Comparison of ENCODE assay signal across 19 cellular contexts in genomic region chr9:70130266-70130665, GRCh38.
"Had no signal": no experiment of that assay in that cellular context is flagged by ENCODE, and none has a peak within 500 bp of the region (broad histone marks: within the 10 kb centered on the region; RNA-seq: fewer than 3 reads in every experiment).

No MANE protein-coding gene starts in this region.

- H3K27ac Mint-ChIP-seq: activated CD8-positive, alpha-beta T cell treated with anti-CD3 and anti-CD28 coated beads, Interleukin-2, amount 10 ng/mL, durations not matched to agents 7 days and 5 days; activated naive CD8-positive, alpha-beta T cell treated with anti-CD3 and anti-CD28 coated beads, Interleukin-2, amount 50 U/mL, for 24 hours; activated T-helper 1 cell treated with anti-CD3 and anti-CD28 coated beads, Interleukin-12 subunit alpha, Interleukin-12 subunit beta, Interleukin-2, Interleukin-4 antibody, amounts not matched to agents 30 ng/mL and 10 ng/mL and 1 ng/mL, durations not matched to agents 14 hours and 24 hours and 36 hours; mesothelial cell of epicardium; neural progenitor cell had no signal

- H3K9me3 ChIP-seq: ascending aorta, colonic mucosa, gastrocnemius medialis, heart right ventricle, ovary, stomach, tibial artery had no signal

- H3K36me3 ChIP-seq: ascending aorta, colonic mucosa, gastrocnemius medialis, neural progenitor cell, ovary had no signal

- H3K4me3 Mint-ChIP-seq: activated CD8-positive, alpha-beta T cell treated with anti-CD3 and anti-CD28 coated beads, Interleukin-2, amount 10 ng/mL, durations not matched to agents 7 days and 5 days; activated naive CD8-positive, alpha-beta T cell treated with anti-CD3 and anti-CD28 coated beads, Interleukin-2, amount 50 U/mL, for 24 hours; activated T-helper 1 cell treated with anti-CD3 and anti-CD28 coated beads, Interleukin-12 subunit alpha, Interleukin-12 subunit beta, Interleukin-2, Interleukin-4 antibody, amounts not matched to agents 30 ng/mL and 10 ng/mL and 1 ng/mL, durations not matched to agents 14 hours and 24 hours and 36 hours; mesothelial cell of epicardium; neural progenitor cell had no signal

- H3K9me3 Mint-ChIP-seq: activated naive CD8-positive, alpha-beta T cell treated with anti-CD3 and anti-CD28 coated beads, Interleukin-2, amount 50 U/mL, for 24 hours; activated T-helper 1 cell treated with anti-CD3 and anti-CD28 coated beads, Interleukin-12 subunit alpha, Interleukin-12 subunit beta, Interleukin-2, Interleukin-4 antibody, amounts not matched to agents 30 ng/mL and 10 ng/mL and 1 ng/mL, durations not matched to agents 14 hours and 24 hours and 36 hours; neural progenitor cell had no signal

- H3K4me1 Mint-ChIP-seq: activated naive CD8-positive, alpha-beta T cell treated with anti-CD3 and anti-CD28 coated beads, Interleukin-2, amount 50 U/mL, for 24 hours; neural progenitor cell had no signal

- H3K4me3 ChIP-seq: ascending aorta, colonic mucosa, gastrocnemius medialis, heart right ventricle, neural progenitor cell, ovary, stomach, tibial artery had no signal

- H3K27ac ChIP-seq: ascending aorta, colonic mucosa, heart right ventricle, neural progenitor cell, ovary, stomach, tibial artery, VCaP had no signal

- DNase-seq: activated CD4-positive, alpha-beta T cell treated with anti-CD3 and anti-CD28 coated beads for 4 hours; activated CD8-positive, alpha-beta T cell treated with anti-CD3 and anti-CD28 coated beads, Interleukin-2, amount 10 ng/mL, durations not matched to agents 7 days and 5 days; activated naive CD4-positive, alpha-beta T cell treated with Interleukin-2 at 50 U/mL for 16 hours; activated naive CD8-positive, alpha-beta T cell treated with anti-CD3 and anti-CD28 coated beads, Interleukin-2, amount 50 U/mL, for 24 hours; colonic mucosa; gastrocnemius medialis; heart right ventricle; kidney; ovary; stimulated activated CD4-positive, alpha-beta T cell treated with anti-CD3 and anti-CD28 coated beads, Interleukin-15, amount 100 ng/mL, for 24 hours; stimulated activated CD4-positive, alpha-beta T cell treated with anti-CD3 and anti-CD28 coated beads, Interleukin-4, amount 100 ng/mL, for 4 hours; stomach; T-helper 9 cell; tibial artery had no signal

- FAIRE-seq: kidney had no signal

- H3K36me3 Mint-ChIP-seq: neural progenitor cell had no signal

- H3K27me3 Mint-ChIP-seq: activated naive CD8-positive, alpha-beta T cell treated with anti-CD3 and anti-CD28 coated beads, Interleukin-2, amount 50 U/mL, for 24 hours had no signal

- H3K27me3 ChIP-seq: ascending aorta, colonic mucosa, gastrocnemius medialis, heart right ventricle, neural progenitor cell, ovary, stomach, tibial artery had no signal

- ATAC-seq: activated CD8-positive, alpha-beta T cell treated with anti-CD3 and anti-CD28 coated beads, Interleukin-2, amount 10 ng/mL, durations not matched to agents 7 days and 5 days; activated naive CD8-positive, alpha-beta T cell treated with anti-CD3 and anti-CD28 coated beads, Interleukin-2, amount 50 U/mL, for 24 hours; heart right ventricle had no signal

- H3K4me1 ChIP-seq: colonic mucosa, neural progenitor cell had no signal
